In genomic region chr17:6796017-6796886, GRCh38 we compare ENCODE assay signal across 1 cellular context.
TF ChIP-seq lines count a peak whose summit lies in the region.

No MANE protein-coding gene starts in this region.

TF ChIP-seq in HepG2, 621 proteins besides CTCF, POLR2A, EP300 and RAD21 (continued from another document and continues in another):
- TF ChIP-seq, protein P1, sequence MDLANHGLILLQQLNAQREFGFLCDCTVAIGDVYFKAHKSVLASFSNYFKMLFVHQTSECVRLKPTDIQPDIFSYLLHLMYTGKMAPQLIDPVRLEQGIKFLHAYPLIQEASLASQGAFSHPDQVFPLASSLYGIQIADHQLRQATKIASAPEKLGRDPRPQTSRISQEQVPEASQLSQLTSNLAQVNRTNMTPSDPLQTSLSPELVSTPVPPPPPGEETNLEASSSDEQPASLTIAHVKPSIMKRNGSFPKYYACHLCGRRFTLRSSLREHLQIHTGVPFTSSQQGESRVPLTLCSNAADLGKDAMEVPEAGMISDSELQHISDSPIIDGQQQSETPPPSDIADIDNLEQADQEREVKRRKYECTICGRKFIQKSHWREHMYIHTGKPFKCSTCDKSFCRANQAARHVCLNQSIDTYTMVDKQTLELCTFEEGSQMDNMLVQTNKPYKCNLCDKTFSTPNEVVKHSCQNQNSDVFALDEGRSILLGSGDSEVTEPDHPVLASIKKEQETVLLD (CRISPR knock-in tag; IDR thresholded peaks at IDR 0.05; ENCODE audit: low read depth), result no peak
- TF ChIP-seq ZNF839 (CRISPR knock-in tag; IDR thresholded peaks at IDR 0.05; ENCODE audit: borderline replicate concordance) (no peak), HIVEP1 (CRISPR knock-in tag; IDR thresholded peaks at IDR 0.05) (no peak), ISX (CRISPR knock-in tag; conservative IDR thresholded peaks at IDR 0.05) (no peak), CCAR2 (optimal IDR thresholded peaks at IDR 0.05; ENCODE audit: low read depth, low read length) (no peak), ZNF282 (IDR thresholded peaks at IDR 0.05; ENCODE audit: partially characterized antibody) (no peak), CENPT (CRISPR knock-in tag; IDR thresholded peaks at IDR 0.05; ENCODE audit: low read depth) (no peak), ZNF20 (CRISPR knock-in tag; IDR thresholded peaks at IDR 0.05) (no peak), SAFB2 (CRISPR knock-in tag; IDR thresholded peaks at IDR 0.05; ENCODE audit: borderline replicate concordance, low read depth) (no peak), PHF20 (CRISPR knock-in tag; IDR thresholded peaks at IDR 0.05) (0 out of 2 replicates have a peak, but pooled peaks have one; percentile 22), GRHL1 (CRISPR knock-in tag; conservative IDR thresholded peaks at IDR 0.05) (no peak), TAF15 (IDR thresholded peaks at IDR 0.05; ENCODE audit: low read depth, low read length, poor library complexity, severe bottlenecking) (no peak), ZNF549 (CRISPR knock-in tag; IDR thresholded peaks at IDR 0.05) (no peak), ZNF121 (CRISPR knock-in tag; IDR thresholded peaks at IDR 0.05) (no peak), ARHGAP35 (CRISPR knock-in tag; IDR thresholded peaks at IDR 0.05; ENCODE audit: borderline replicate concordance) (no peak), GMEB1 (CRISPR knock-in tag; IDR thresholded peaks at IDR 0.05; ENCODE audit: borderline replicate concordance) (no peak), ZNF83 (CRISPR knock-in tag; IDR thresholded peaks at IDR 0.05; ENCODE audit: borderline replicate concordance) (no peak), XRCC5 (optimal IDR thresholded peaks at IDR 0.05; ENCODE audit: low read length) (no peak), ATF4 (CRISPR knock-in tag; IDR thresholded peaks at IDR 0.05) (peak in 1 of 2 experiments; percentile 43; a peak in 2 of 4 replicates), KLF11 (CRISPR knock-in tag; IDR thresholded peaks at IDR 0.05) (no peak), ZFYVE20 (CRISPR knock-in tag; IDR thresholded peaks at IDR 0.05; ENCODE audit: borderline replicate concordance, low read depth) (no peak), SIN3B (IDR thresholded peaks at IDR 0.05; ENCODE audit: low read length) (no peak), ARNT2 (CRISPR knock-in tag; IDR thresholded peaks at IDR 0.05; ENCODE audit: low read depth) (no peak)
- TF ChIP-seq, protein P2, sequence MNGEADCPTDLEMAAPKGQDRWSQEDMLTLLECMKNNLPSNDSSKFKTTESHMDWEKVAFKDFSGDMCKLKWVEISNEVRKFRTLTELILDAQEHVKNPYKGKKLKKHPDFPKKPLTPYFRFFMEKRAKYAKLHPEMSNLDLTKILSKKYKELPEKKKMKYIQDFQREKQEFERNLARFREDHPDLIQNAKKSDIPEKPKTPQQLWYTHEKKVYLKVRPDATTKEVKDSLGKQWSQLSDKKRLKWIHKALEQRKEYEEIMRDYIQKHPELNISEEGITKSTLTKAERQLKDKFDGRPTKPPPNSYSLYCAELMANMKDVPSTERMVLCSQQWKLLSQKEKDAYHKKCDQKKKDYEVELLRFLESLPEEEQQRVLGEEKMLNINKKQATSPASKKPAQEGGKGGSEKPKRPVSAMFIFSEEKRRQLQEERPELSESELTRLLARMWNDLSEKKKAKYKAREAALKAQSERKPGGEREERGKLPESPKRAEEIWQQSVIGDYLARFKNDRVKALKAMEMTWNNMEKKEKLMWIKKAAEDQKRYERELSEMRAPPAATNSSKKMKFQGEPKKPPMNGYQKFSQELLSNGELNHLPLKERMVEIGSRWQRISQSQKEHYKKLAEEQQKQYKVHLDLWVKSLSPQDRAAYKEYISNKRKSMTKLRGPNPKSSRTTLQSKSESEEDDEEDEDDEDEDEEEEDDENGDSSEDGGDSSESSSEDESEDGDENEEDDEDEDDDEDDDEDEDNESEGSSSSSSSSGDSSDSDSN (CRISPR knock-in tag; IDR thresholded peaks at IDR 0.05), result 0 out of 2 replicates have a peak, but pooled peaks have one; percentile 23
- TF ChIP-seq, protein P3, sequence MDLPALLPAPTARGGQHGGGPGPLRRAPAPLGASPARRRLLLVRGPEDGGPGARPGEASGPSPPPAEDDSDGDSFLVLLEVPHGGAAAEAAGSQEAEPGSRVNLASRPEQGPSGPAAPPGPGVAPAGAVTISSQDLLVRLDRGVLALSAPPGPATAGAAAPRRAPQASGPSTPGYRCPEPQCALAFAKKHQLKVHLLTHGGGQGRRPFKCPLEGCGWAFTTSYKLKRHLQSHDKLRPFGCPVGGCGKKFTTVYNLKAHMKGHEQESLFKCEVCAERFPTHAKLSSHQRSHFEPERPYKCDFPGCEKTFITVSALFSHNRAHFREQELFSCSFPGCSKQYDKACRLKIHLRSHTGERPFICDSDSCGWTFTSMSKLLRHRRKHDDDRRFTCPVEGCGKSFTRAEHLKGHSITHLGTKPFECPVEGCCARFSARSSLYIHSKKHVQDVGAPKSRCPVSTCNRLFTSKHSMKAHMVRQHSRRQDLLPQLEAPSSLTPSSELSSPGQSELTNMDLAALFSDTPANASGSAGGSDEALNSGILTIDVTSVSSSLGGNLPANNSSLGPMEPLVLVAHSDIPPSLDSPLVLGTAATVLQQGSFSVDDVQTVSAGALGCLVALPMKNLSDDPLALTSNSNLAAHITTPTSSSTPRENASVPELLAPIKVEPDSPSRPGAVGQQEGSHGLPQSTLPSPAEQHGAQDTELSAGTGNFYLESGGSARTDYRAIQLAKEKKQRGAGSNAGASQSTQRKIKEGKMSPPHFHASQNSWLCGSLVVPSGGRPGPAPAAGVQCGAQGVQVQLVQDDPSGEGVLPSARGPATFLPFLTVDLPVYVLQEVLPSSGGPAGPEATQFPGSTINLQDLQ (CRISPR knock-in tag; IDR thresholded peaks at IDR 0.05), result no peak
- TF ChIP-seq, protein P4, sequence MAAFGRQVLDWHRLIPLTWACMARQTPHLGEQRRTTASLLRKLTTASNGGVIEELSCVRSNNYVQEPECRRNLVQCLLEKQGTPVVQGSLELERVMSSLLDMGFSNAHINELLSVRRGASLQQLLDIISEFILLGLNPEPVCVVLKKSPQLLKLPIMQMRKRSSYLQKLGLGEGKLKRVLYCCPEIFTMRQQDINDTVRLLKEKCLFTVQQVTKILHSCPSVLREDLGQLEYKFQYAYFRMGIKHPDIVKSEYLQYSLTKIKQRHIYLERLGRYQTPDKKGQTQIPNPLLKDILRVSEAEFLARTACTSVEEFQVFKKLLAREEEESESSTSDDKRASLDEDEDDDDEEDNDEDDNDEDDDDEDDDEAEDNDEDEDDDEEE (CRISPR knock-in tag; IDR thresholded peaks at IDR 0.05), result no peak
- TF ChIP-seq, protein P5, sequence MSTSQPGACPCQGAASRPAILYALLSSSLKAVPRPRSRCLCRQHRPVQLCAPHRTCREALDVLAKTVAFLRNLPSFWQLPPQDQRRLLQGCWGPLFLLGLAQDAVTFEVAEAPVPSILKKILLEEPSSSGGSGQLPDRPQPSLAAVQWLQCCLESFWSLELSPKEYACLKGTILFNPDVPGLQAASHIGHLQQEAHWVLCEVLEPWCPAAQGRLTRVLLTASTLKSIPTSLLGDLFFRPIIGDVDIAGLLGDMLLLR (CRISPR knock-in tag; IDR thresholded peaks at IDR 0.05), result no peak
- TF ChIP-seq, protein P6, sequence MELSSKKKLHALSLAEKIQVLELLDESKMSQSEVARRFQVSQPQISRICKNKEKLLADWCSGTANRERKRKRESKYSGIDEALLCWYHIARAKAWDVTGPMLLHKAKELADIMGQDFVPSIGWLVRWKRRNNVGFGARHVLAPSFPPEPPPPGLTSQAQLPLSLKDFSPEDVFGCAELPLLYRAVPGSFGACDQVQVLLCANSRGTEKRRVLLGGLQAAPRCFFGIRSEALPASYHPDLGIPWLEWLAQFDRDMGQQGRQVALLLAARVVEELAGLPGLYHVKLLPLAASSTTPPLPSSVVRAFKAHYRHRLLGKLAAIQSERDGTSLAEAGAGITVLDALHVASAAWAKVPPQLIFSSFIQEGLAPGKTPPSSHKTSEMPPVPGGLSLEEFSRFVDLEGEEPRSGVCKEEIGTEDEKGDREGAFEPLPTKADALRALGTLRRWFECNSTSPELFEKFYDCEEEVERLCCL (CRISPR knock-in tag; IDR thresholded peaks at IDR 0.05; ENCODE audit: borderline replicate concordance), result no peak
- TF ChIP-seq, protein P7, sequence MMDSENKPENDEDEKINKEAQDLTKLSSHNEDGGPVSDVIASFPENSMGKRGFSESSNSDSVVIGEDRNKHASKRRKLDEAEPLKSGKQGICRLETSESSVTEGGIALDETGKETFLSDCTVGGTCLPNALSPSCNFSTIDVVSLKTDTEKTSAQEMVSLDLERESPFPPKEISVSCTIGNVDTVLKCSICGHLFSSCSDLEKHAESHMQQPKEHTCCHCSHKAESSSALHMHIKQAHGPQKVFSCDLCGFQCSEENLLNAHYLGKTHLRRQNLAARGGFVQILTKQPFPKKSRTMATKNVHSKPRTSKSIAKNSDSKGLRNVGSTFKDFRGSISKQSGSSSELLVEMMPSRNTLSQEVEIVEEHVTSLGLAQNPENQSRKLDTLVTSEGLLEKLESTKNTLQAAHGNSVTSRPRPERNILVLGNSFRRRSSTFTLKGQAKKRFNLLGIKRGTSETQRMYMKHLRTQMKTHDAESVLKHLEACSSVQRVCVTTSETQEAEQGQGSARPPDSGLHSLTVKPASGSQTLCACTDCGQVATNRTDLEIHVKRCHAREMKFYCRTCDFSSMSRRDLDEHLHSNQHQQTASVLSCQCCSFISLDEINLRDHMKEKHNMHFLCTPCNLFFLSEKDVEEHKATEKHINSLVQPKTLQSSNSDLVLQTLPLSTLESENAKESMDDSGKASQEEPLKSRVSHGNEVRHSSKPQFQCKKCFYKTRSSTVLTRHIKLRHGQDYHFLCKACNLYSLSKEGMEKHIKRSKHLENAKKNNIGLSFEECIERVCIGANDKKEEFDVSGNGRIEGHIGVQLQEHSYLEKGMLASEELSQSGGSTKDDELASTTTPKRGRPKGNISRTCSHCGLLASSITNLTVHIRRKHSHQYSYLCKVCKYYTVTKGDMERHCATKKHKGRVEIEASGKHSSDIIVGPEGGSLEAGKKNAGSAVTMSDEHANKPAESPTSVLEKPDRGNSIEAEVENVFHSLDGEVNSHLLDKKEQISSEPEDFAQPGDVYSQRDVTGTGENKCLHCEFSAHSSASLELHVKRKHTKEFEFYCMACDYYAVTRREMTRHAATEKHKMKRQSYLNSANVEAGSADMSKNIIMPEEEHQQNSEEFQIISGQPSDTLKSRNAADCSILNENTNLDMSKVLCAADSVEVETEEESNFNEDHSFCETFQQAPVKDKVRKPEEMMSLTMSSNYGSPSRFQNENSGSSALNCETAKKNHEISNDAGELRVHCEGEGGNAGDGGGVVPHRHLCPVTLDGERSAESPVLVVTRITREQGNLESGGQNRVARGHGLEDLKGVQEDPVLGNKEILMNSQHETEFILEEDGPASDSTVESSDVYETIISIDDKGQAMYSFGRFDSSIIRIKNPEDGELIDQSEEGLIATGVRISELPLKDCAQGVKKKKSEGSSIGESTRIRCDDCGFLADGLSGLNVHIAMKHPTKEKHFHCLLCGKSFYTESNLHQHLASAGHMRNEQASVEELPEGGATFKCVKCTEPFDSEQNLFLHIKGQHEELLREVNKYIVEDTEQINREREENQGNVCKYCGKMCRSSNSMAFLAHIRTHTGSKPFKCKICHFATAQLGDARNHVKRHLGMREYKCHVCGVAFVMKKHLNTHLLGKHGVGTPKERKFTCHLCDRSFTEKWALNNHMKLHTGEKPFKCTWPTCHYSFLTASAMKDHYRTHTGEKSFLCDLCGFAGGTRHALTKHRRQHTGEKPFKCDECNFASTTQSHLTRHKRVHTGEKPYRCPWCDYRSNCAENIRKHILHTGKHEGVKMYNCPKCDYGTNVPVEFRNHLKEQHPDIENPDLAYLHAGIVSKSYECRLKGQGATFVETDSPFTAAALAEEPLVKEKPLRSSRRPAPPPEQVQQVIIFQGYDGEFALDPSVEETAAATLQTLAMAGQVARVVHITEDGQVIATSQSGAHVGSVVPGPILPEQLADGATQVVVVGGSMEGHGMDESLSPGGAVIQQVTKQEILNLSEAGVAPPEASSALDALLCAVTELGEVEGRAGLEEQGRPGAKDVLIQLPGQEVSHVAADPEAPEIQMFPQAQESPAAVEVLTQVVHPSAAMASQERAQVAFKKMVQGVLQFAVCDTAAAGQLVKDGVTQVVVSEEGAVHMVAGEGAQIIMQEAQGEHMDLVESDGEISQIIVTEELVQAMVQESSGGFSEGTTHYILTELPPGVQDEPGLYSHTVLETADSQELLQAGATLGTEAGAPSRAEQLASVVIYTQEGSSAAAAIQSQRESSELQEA (CRISPR knock-in tag; IDR thresholded peaks at IDR 0.05; ENCODE audit: not compliant biosample characterization), result no peak
- TF ChIP-seq, protein P8, sequence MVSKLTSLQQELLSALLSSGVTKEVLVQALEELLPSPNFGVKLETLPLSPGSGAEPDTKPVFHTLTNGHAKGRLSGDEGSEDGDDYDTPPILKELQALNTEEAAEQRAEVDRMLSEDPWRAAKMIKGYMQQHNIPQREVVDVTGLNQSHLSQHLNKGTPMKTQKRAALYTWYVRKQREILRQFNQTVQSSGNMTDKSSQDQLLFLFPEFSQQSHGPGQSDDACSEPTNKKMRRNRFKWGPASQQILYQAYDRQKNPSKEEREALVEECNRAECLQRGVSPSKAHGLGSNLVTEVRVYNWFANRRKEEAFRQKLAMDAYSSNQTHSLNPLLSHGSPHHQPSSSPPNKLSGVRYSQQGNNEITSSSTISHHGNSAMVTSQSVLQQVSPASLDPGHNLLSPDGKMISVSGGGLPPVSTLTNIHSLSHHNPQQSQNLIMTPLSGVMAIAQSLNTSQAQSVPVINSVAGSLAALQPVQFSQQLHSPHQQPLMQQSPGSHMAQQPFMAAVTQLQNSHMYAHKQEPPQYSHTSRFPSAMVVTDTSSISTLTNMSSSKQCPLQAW (CRISPR knock-in tag; IDR thresholded peaks at IDR 0.05), result no peak
